9 cellular contexts compared by ENCODE assay signal in genomic region chr2:83081835-83082522, GRCh38.
DNase-seq lines count a peak whose midpoint lies in the region; ATAC-seq and TF ChIP-seq lines count a peak whose summit lies in the region.
"Had no signal": no experiment of that assay in that cellular context is flagged by ENCODE, and none has a peak within 500 bp of the region (broad histone marks: within the 10 kb centered on the region; RNA-seq: fewer than 3 reads in every experiment).

No MANE protein-coding gene starts in this region.

- no peak for TF ChIP-seq CTCF in H9 (conservative IDR thresholded peaks at IDR 0.05)
- no peak for TF ChIP-seq CTCF in colonic mucosa (IDR thresholded peaks at IDR 0.05)
- no peak for TF ChIP-seq CTCF in mucosa of descending colon (IDR thresholded peaks at IDR 0.05)
- no peak for TF ChIP-seq CTCF in natural killer cell (IDR thresholded peaks at IDR 0.05)

- H4K91ac ChIP-seq in H9 (ENCODE audit: insufficient read length, low read depth, low read length), result no peak overlapping the region

- H3K56ac ChIP-seq in H9 (ENCODE audit: insufficient read length, low read depth, low read length), result no peak overlapping the region

- no peak overlapping the region for H2BK120ac ChIP-seq in H9 (ENCODE audit: low read depth, low read length, poor library complexity, severe bottlenecking)

- H3K9me3 ChIP-seq in H9 (ENCODE audit: control insufficient read depth, low read depth, low read length) (no peaks in the 10 kb centered on the region), colonic mucosa (no peaks in the 10 kb centered on the region), mucosa of descending colon (no peaks in the 10 kb centered on the region)

- H3K79me2 ChIP-seq in H9 (ENCODE audit: insufficient read depth, low read length), result no peaks in the 10 kb centered on the region

- no peak overlapping the region for H3K14ac ChIP-seq in H9 (ENCODE audit: insufficient read depth, low read length)

- ATAC-seq in mucosa of descending colon (peak; percentile 66), HG03354 (IDR thresholded peaks at IDR 0.05; ENCODE audit: poor library complexity, severe bottlenecking, unreplicated experiment) (no peak), natural killer cell (no peak)

- no peaks in the 10 kb centered on the region for H3K9me3 Mint-ChIP-seq in H9
- peaks cover 12 to 23% of the 10 kb centered on the region in 2 donors for H3K9me3 Mint-ChIP-seq in natural killer cell

- no peak overlapping the region for H3K27ac Mint-ChIP-seq in H9
- no peak overlapping the region for H3K27ac Mint-ChIP-seq in natural killer cell

- H2BK12ac ChIP-seq in H9 (ENCODE audit: insufficient read length, low read depth, low read length), result no peak overlapping the region

- no peak overlapping the region for H3K18ac ChIP-seq in H9 (ENCODE audit: insufficient read length, low read depth, low read length)

- H2BK20ac ChIP-seq in H9 (ENCODE audit: low read depth, low read length, poor library complexity, severe bottlenecking), result no peak overlapping the region

- H4K20me1 ChIP-seq in H9 (ENCODE audit: control insufficient read depth, insufficient read depth, insufficient read length), result no peaks in the 10 kb centered on the region

- H3K23me2 ChIP-seq in H9 (ENCODE audit: insufficient read length, low read depth, low read length, poor library complexity, severe bottlenecking), result no peaks in the 10 kb centered on the region

- H3K79me1 ChIP-seq in H9 (ENCODE audit: insufficient read depth, low read depth, low read length, poor library complexity, severe bottlenecking), result no peaks in the 10 kb centered on the region

- no peak overlapping the region for H2BK15ac ChIP-seq in H9 (ENCODE audit: low read depth, low read length)

- H3K4ac ChIP-seq in H9 (ENCODE audit: low read depth, low read length), result no peak overlapping the region

- no peak overlapping the region for H3T11ph ChIP-seq in H9 (ENCODE audit: low read length)

- H3K9ac ChIP-seq in H9 (ENCODE audit: extremely low read depth, insufficient read length, low read length) (no peak overlapping the region), colonic mucosa (ENCODE audit: low read depth in 2 of 2, low read length in 2 of 2) (no peak overlapping the region)

- H3K27ac ChIP-seq in H9 (ENCODE audit: insufficient read length, low read depth, low read length) (no peak overlapping the region), colonic mucosa (no peak overlapping the region)

- H3K4me3 ChIP-seq in colonic mucosa (no peak overlapping the region), mucosa of descending colon (no peak overlapping the region)
- H3K4me3 ChIP-seq: lung had no signal

- H3K27me3 ChIP-seq in H9 (ENCODE audit: insufficient read depth, low read length) (no peaks in the 10 kb centered on the region), colonic mucosa (no peaks in the 10 kb centered on the region)

- H3K4me1 Mint-ChIP-seq in H9 (no peaks in the 10 kb centered on the region; a peak in 1 of 4 replicates), natural killer cell (no peaks in the 10 kb centered on the region)

- DNase-seq in H9 (no peak), NCI-H345 (lab: John Stamatoyannopoulos, UW) (peak; percentile 94), colonic mucosa (peak; percentile 38), mucosa of descending colon (peak in 1 of 3 donors; percentile 65), cortex of kidney (lab: John Stamatoyannopoulos, UW) (no peak), superior temporal gyrus (ENCODE audit: extremely low spot score) (no peak), natural killer cell (no peak)

- H3K36me3 ChIP-seq in colonic mucosa (no peaks in the 10 kb centered on the region), mucosa of descending colon (ENCODE audit: low read depth) (no peaks in the 10 kb centered on the region)

- intact Hi-C loops in colonic mucosa (cut with DNase I) (no loop called here), mucosa of descending colon (cut with DNase I, micrococcal nuclease) (no loop called here), natural killer cell (cut with micrococcal nuclease) (no loop called here)

- no peak overlapping the region for H2BK5ac ChIP-seq in H9 (ENCODE audit: insufficient read length, low read length)

- H3K36me3 Mint-ChIP-seq in H9 (ENCODE audit: insufficient read depth in 1 of 3, low read depth in 3 of 3), result no peaks in the 10 kb centered on the region; a peak in 1 of 7 replicates
- peaks cover 7% of the 10 kb centered on the region for H3K36me3 Mint-ChIP-seq in natural killer cell

- no peaks in the 10 kb centered on the region for H3K4me1 ChIP-seq in H9 (ENCODE audit: insufficient read depth, low read length)
- peaks cover 3% of the 10 kb centered on the region for H3K4me1 ChIP-seq in colonic mucosa
- no peaks in the 10 kb centered on the region for H3K4me1 ChIP-seq in mucosa of descending colon (ENCODE audit: low read depth)

- no peak overlapping the region for H3K23ac ChIP-seq in H9 (ENCODE audit: insufficient read length, low read depth, low read length)

- no peak overlapping the region for H3K4me3 Mint-ChIP-seq in H9
- no peak overlapping the region for H3K4me3 Mint-ChIP-seq in natural killer cell

- no CpG with 5 or more reads among the region's 5 CpGs for WGBS in H9 (ENCODE audit: extremely low coverage, insufficient read length, low lambda C conversion rate)

- peak overlapping the region; percentile 29 for H2AFZ ChIP-seq in H9 (ENCODE audit: low read length)

- H3K27me3 Mint-ChIP-seq in H9 (ENCODE audit: low read depth) (no peaks in the 10 kb centered on the region), natural killer cell (ENCODE audit: low read depth in 2 of 2) (no peaks in the 10 kb centered on the region)

- H2AK5ac ChIP-seq in H9 (ENCODE audit: insufficient read length, low read length), result no peak overlapping the region

- H3K4me2 ChIP-seq in H9 (ENCODE audit: insufficient read depth, insufficient read length, low read length), result no peak overlapping the region

- H4K8ac ChIP-seq in H9 (replicated peaks; ENCODE audit: insufficient read length, low read depth, low read length), result no peak overlapping the region

- H4K5ac ChIP-seq in H9 (ENCODE audit: insufficient read length, low read depth, low read length), result no peak overlapping the region

Comparison
In these comparisons a context has a peak if more than half of its experiments do, and no peak if none do; other contexts are left out.
1. DNase-seq: peak in NCI-H345 (single experiment) and colonic mucosa (single experiment); none in H9 (single experiment), cortex of kidney (single experiment), superior temporal gyrus (single experiment) and natural killer cell (single experiment).